ENCODE assay signal across 15 cellular contexts in genomic region chr20:57348200-57348921, GRCh38. TPM values are rescaled to one million over a fixed set of nuclear protein-coding genes. Genes with fewer than 3 reads are reported as not detected.
"Had no signal": no experiment of that assay in that cellular context is flagged by ENCODE, and none has a peak within 500 bp of the region (broad histone marks: within the 10 kb centered on the region; RNA-seq: fewer than 3 reads in every experiment).

No MANE protein-coding gene starts in this region.

RNA-seq across cellular contexts. Expression of gene SPO11, which starts 18.8 kb away (rescaled TPM):
- total RNA-seq: activated B cell treated with CpG ODN at 0.5 μM for 24 hours; activated CD4-positive, alpha-beta memory T cell treated with anti-CD3 and anti-CD28 coated beads for 36 hours; activated CD4-positive, alpha-beta memory T cell treated with anti-CD3 and anti-CD28 coated beads, Interleukin-2, amount 10 ng/mL, durations not matched to agents 7 days and 5 days; activated CD4-positive, alpha-beta T cell treated with anti-CD3 and anti-CD28 coated beads for 36 hours; activated CD4-positive, alpha-beta T cell treated with anti-CD3 and anti-CD28 coated beads, Interleukin-2, amount 10 ng/mL, durations not matched to agents 24 days and 14 days; activated CD4-positive, alpha-beta T cell treated with anti-CD3 and anti-CD28 coated beads, Interleukin-2, amount 10 ng/mL, durations not matched to agents 7 days and 5 days; activated CD8-positive, alpha-beta memory T cell treated with anti-CD3 and anti-CD28 coated beads for 36 hours; activated CD8-positive, alpha-beta memory T cell treated with anti-CD3 and anti-CD28 coated beads, Interleukin-2, amount 10 ng/mL, durations not matched to agents 7 days and 5 days; activated CD8-positive, alpha-beta T cell treated with anti-CD3 and anti-CD28 coated beads for 36 hours; activated CD8-positive, alpha-beta T cell treated with anti-CD3 and anti-CD28 coated beads, Interleukin-2, amount 10 ng/mL, durations not matched to agents 7 days and 5 days; T-cell; T-helper 1 cell treated with Interleukin-12 subunit alpha and Interleukin-12 subunit beta and Interleukin-4 antibody, amounts not matched to agents 30 ng/mL and 1 ng/mL, for 36 hours; T-helper 17 cell; T-helper 2 cell treated with Interferon-gamma antibody and Interleukin-4, amounts not matched to agents 100 ng/mL and 5 ng/mL, for 36 hours; WTC11 had no signal
